In the genomic region with DNA sequence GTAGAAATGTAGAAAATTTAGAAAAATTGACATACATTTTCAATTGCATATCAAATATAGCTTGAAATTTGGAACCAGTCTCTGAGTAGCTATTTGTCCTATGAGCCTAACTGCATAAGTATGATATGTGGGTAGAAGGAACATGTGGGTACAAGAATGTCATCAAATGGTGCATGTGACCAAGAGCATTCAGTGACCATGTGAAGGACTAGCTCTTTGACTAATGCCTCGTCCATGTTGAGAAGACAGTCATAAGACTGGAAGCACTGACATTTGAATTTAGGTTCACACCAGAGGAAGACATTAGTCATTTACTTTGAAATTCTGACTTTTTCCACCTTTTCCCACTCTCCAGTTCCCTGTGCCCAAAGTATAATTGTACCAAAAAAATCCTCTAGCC, we compare ENCODE assay signal across 12 cellular contexts. TPM values are rescaled to one million over a fixed set of nuclear protein-coding genes. Genes with fewer than 3 reads are reported as not detected.
A peak's percentile ranks its signal among the peaks of the same experiment; 100 is the strongest.
DNase-seq lines count a peak whose midpoint lies in the region; ATAC-seq and TF ChIP-seq lines count a peak whose summit lies in the region.
"Had no signal": no experiment of that assay in that cellular context is flagged by ENCODE, and none has a peak within 500 bp of the region (broad histone marks: within the 10 kb centered on the region; RNA-seq: fewer than 3 reads in every experiment).

No MANE protein-coding gene starts in this region.

- no peak overlapping the region for H3K4me3 ChIP-seq in suprapubic skin
- H3K4me3 ChIP-seq: right lobe of liver had no signal

- DNase-seq in CD1c-positive myeloid dendritic cell (ENCODE audit: extremely low spot score) (peak; percentile 56), MV-4-11 (lab: John Stamatoyannopoulos, UW) (peak; percentile 6), fibroblast of peridontal ligament (ENCODE audit: extremely low read depth) (peak; percentile 21), COLO829 (ENCODE audit: low spot score) (no peak), suprapubic skin (ENCODE audit: low spot score in 2 of 2) (no peak)
- no peak for DNase-seq in stimulated activated CD4-positive, alpha-beta T cell treated with anti-CD3 and anti-CD28 coated beads, Interleukin-1b, Interleukin-23, amount 100 ng/mL, for 48 hours
- DNase-seq: activated CD4-positive, CD25-positive, alpha-beta regulatory T cell treated with anti-CD3 and anti-CD28 coated beads, Interleukin-2, amount 50 U/mL, for 72 hours; natural killer cell; right lobe of liver had no signal

- H3K4me1 ChIP-seq in suprapubic skin: no peaks in the 10 kb centered on the region
- H3K4me1 ChIP-seq: right lobe of liver had no signal

- TF ChIP-seq POLR2A in GM18505 (IDR thresholded peaks at IDR 0.05; ENCODE audit: borderline replicate concordance, extremely low read depth, insufficient read depth, insufficient read length) (no peak), suprapubic skin (IDR thresholded peaks at IDR 0.05) (no peak)

- H3K9me3 ChIP-seq in suprapubic skin: no peaks in the 10 kb centered on the region
- H3K9me3 ChIP-seq: right lobe of liver had no signal

- ATAC-seq in GM19452 (IDR thresholded peaks at IDR 0.05; ENCODE audit: unreplicated experiment) (peak; percentile 29), GM18505 (IDR thresholded peaks at IDR 0.05; ENCODE audit: unreplicated experiment) (no peak)

- peaks cover 31% of the 10 kb centered on the region for H3K36me3 ChIP-seq in suprapubic skin

- 97% methylated on average over 1 of the region's 1 CpG for WGBS in suprapubic skin

- H3K27me3 ChIP-seq in suprapubic skin: no peaks in the 10 kb centered on the region
- H3K27me3 ChIP-seq: right lobe of liver had no signal

- TF ChIP-seq CTCF in suprapubic skin (IDR thresholded peaks at IDR 0.05): no peak

- H3K27ac ChIP-seq in suprapubic skin: no peak overlapping the region
- H3K27ac ChIP-seq: KMS-11, right lobe of liver had no signal

- no peak for TF ChIP-seq EP300 in suprapubic skin (IDR thresholded peaks at IDR 0.05)

RNA-seq across cellular contexts. Expression of gene MRPL44, which starts 12.6 kb away (rescaled TPM):
- total RNA-seq in suprapubic skin: 10 to 100 TPM; 16.2 to 29.9 (median 24.3) TPM

RNA-seq across cellular contexts. Expression of gene WDFY1, which starts 24.7 kb away (rescaled TPM):
- 10 to 100 TPM; 20.2 to 39.8 (median 32.6) TPM for total RNA-seq in suprapubic skin

Comparison
In these comparisons a context has a peak if more than half of its experiments do, and no peak if none do; other contexts are left out.
1. DNase-seq: peak in CD1c-positive myeloid dendritic cell (single experiment), MV-4-11 (single experiment) and fibroblast of peridontal ligament (single experiment); none in stimulated activated CD4-positive, alpha-beta T cell treated with anti-CD3 and anti-CD28 coated beads, Interleukin-1b, Interleukin-23, amount 100 ng/mL, for 48 hours (single experiment), COLO829 (single experiment) and suprapubic skin (0 of 2).